8 cellular contexts compared by ENCODE assay signal in genomic region chr12:118034429-118035193, GRCh38. TPM values are rescaled to one million over a fixed set of nuclear protein-coding genes. Genes with fewer than 3 reads are reported as not detected.
A peak's percentile ranks its signal among the peaks of the same experiment; 100 is the strongest.
DNase-seq lines count a peak whose midpoint lies in the region; ATAC-seq lines count a peak whose summit lies in the region.

No MANE protein-coding gene starts in this region.

- peak overlapping the region; percentile 98 for H3K27ac Mint-ChIP-seq in activated T-cell treated with anti-CD3 and anti-CD28 coated beads, Interleukin-2, amount 50 U/mL, for 72 hours
- peak overlapping the region; percentile 19 for H3K27ac Mint-ChIP-seq in central memory CD8-positive, alpha-beta T cell (ENCODE audit: low read depth)
- H3K27ac Mint-ChIP-seq in memory B cell: peak overlapping the region; percentile 76

- H3K36me3 Mint-ChIP-seq in activated T-cell treated with anti-CD3 and anti-CD28 coated beads, Interleukin-2, amount 50 U/mL, for 72 hours (ENCODE audit: insufficient read depth in 2 of 2): peaks cover 23 to 47% of the 10 kb centered on the region in 2 donors
- H3K36me3 Mint-ChIP-seq in central memory CD8-positive, alpha-beta T cell (ENCODE audit: insufficient read depth): peaks cover 54% of the 10 kb centered on the region
- peaks cover 12% of the 10 kb centered on the region for H3K36me3 Mint-ChIP-seq in memory B cell

- H3K4me1 Mint-ChIP-seq in activated T-cell treated with anti-CD3 and anti-CD28 coated beads, Interleukin-2, amount 50 U/mL, for 72 hours (ENCODE audit: low read depth): peaks cover 64% of the 10 kb centered on the region
- no peaks in the 10 kb centered on the region for H3K4me1 Mint-ChIP-seq in central memory CD8-positive, alpha-beta T cell
- peaks cover 11% of the 10 kb centered on the region for H3K4me1 Mint-ChIP-seq in memory B cell

- ATAC-seq in activated T-cell treated with anti-CD3 and anti-CD28 coated beads, Interleukin-2, amount 50 U/mL, for 72 hours (replicated peaks in 1 of 2): peak in 1 of 2 donors; percentile 13
- ATAC-seq in central memory CD8-positive, alpha-beta T cell (replicated peaks; ENCODE audit: extremely low read depth, poor library complexity, severe bottlenecking): no peak
- no peak for ATAC-seq in memory B cell (ENCODE audit: low read depth)
- ATAC-seq in GM19395 (IDR thresholded peaks at IDR 0.05; ENCODE audit: unreplicated experiment): no peak

- no peaks in the 10 kb centered on the region for H3K27me3 Mint-ChIP-seq in activated T-cell treated with anti-CD3 and anti-CD28 coated beads, Interleukin-2, amount 50 U/mL, for 72 hours (ENCODE audit: low read depth)
- no peaks in the 10 kb centered on the region for H3K27me3 Mint-ChIP-seq in central memory CD8-positive, alpha-beta T cell
- no peaks in the 10 kb centered on the region for H3K27me3 Mint-ChIP-seq in memory B cell

- H3K4me3 Mint-ChIP-seq in activated T-cell treated with anti-CD3 and anti-CD28 coated beads, Interleukin-2, amount 50 U/mL, for 72 hours: peak overlapping the region; percentile 55 to 63
- H3K4me3 Mint-ChIP-seq in central memory CD8-positive, alpha-beta T cell: no peak overlapping the region
- H3K4me3 Mint-ChIP-seq in memory B cell: no peak overlapping the region

- DNase-seq in activated T-cell treated with anti-CD3 and anti-CD28 coated beads, Interleukin-2, amount 50 U/mL, for 72 hours: no peak
- DNase-seq in activated T-cell treated with anti-CD3 and anti-CD28 coated beads for 4 hours (no peak), NCI-H69 (lab: John Stamatoyannopoulos, UW) (peak; percentile 70), memory B cell (ENCODE audit: low spot score in 2 of 2) (no peak)
- no peak for DNase-seq in central memory CD8-positive, alpha-beta T cell (ENCODE audit: low spot score in 2 of 2)
- DNase-seq in stimulated activated CD4-positive, alpha-beta T cell treated with anti-CD3 and anti-CD28 coated beads, Interleukin-2, amount 100 ng/mL, for 24 hours: no peak
- DNase-seq in stimulated activated CD8-positive, alpha-beta memory T cell treated with anti-CD3 and anti-CD28 coated beads, Interleukin-4, amount 100 ng/mL, for 48 hours: no peak

- H3K9me3 Mint-ChIP-seq in activated T-cell treated with anti-CD3 and anti-CD28 coated beads, Interleukin-2, amount 50 U/mL, for 72 hours: no peaks in the 10 kb centered on the region
- no peaks in the 10 kb centered on the region for H3K9me3 Mint-ChIP-seq in central memory CD8-positive, alpha-beta T cell
- no peaks in the 10 kb centered on the region for H3K9me3 Mint-ChIP-seq in memory B cell

RNA-seq across cellular contexts. Expression of gene RFC5, which starts 18.1 kb away (rescaled TPM):
- total RNA-seq in activated T-cell treated with anti-CD3 and anti-CD28 coated beads, Interleukin-2, amount 50 U/mL, for 72 hours: 10 to 100 TPM; 43.3 to 56.6 TPM

RNA-seq across cellular contexts. Expression of gene WSB2, which starts 26.4 kb away (rescaled TPM):
- 10 to 100 TPM; 41.6 to 69.7 TPM for total RNA-seq in activated T-cell treated with anti-CD3 and anti-CD28 coated beads, Interleukin-2, amount 50 U/mL, for 72 hours

Comparison
In these comparisons a context has a peak if more than half of its experiments do, and no peak if none do; other contexts are left out.
1. H3K27ac Mint-ChIP-seq: peak in every context shown above with its lines; median percentile 98 in activated T-cell treated with anti-CD3 and anti-CD28 coated beads, Interleukin-2, amount 50 U/mL, for 72 hours; 76 in memory B cell; 19 in central memory CD8-positive, alpha-beta T cell.
2. H3K4me3 Mint-ChIP-seq: peak in activated T-cell treated with anti-CD3 and anti-CD28 coated beads, Interleukin-2, amount 50 U/mL, for 72 hours (2 of 2); none in central memory CD8-positive, alpha-beta T cell (single experiment) and memory B cell (single experiment).